Comparison of ENCODE assay signal across 11 cellular contexts in genomic region chr1:1260843-1261560, GRCh38. TPM values are rescaled to one million over a fixed set of nuclear protein-coding genes. Genes with fewer than 3 reads are reported as not detected.
DNase-seq lines count a peak whose midpoint lies in the region; ATAC-seq and TF ChIP-seq lines count a peak whose summit lies in the region.
"Had no signal": no experiment of that assay in that cellular context is flagged by ENCODE, and none has a peak within 500 bp of the region (broad histone marks: within the 10 kb centered on the region; RNA-seq: fewer than 3 reads in every experiment).

No MANE protein-coding gene starts in this region.

- no peak overlapping the region for H3K4me3 ChIP-seq in CD8-positive, alpha-beta T cell (ENCODE audit: low read depth, low read length)
- H3K4me3 ChIP-seq in HL-60 (replicated peaks; ENCODE audit: insufficient read depth, low read length) (no peak overlapping the region), right lobe of liver (no peak overlapping the region)
- H3K4me3 ChIP-seq: skin epidermis, suprapubic skin had no signal

- H3K36me3 Mint-ChIP-seq in CD8-positive, alpha-beta T cell, result peaks cover 72% of the 10 kb centered on the region
- no peaks in the 10 kb centered on the region for H3K36me3 Mint-ChIP-seq in activated naive CD8-positive, alpha-beta T cell
- peaks cover 37% of the 10 kb centered on the region for H3K36me3 Mint-ChIP-seq in mesothelial cell of epicardium

- no peaks in the 10 kb centered on the region for H3K9me3 ChIP-seq in CD8-positive, alpha-beta T cell (ENCODE audit: low read length)
- no peaks in the 10 kb centered on the region for H3K9me3 ChIP-seq in right lobe of liver
- H3K9me3 ChIP-seq: suprapubic skin had no signal

- CTCF ChIA-PET in CD8-positive, alpha-beta T cell (lab: Charles Lee), result interaction anchor here (1.5 kb wide), 1 partner anchor 139 kb away, joined by 8 read pairs; no protein-coding TSS in a partner anchor

- 69% methylated on average over 8 of the region's 16 CpGs for WGBS in right lobe of liver (ENCODE audit: insufficient coverage, low coverage, low lambda C conversion rate, missing lambda C conversion rate)

- TF ChIP-seq CTCF in CD8-positive, alpha-beta T cell (IDR thresholded peaks at IDR 0.05), result no peak
- TF ChIP-seq CTCF in HL-60 (IDR thresholded peaks at IDR 0.05; ENCODE audit: insufficient read depth, low read length), result no peak
- TF ChIP-seq CTCF in right lobe of liver (IDR thresholded peaks at IDR 0.05), result no peak
- no peak for TF ChIP-seq CTCF in mesothelial cell of epicardium (IDR thresholded peaks at IDR 0.05; ENCODE audit: unreplicated experiment)

- H3K27me3 ChIP-seq in CD8-positive, alpha-beta T cell (ENCODE audit: insufficient read depth, low read length), result no peaks in the 10 kb centered on the region
- H3K27me3 ChIP-seq in HL-60 (ENCODE audit: insufficient read depth, poor library complexity, severe bottlenecking) (no peaks in the 10 kb centered on the region), right lobe of liver (no peaks in the 10 kb centered on the region)
- H3K27me3 ChIP-seq: suprapubic skin had no signal

- TF ChIP-seq POLR2A in right lobe of liver (IDR thresholded peaks at IDR 0.05), result no peak

- H3K27ac Mint-ChIP-seq in CD8-positive, alpha-beta T cell, result peak overlapping the region; percentile 35
- peak overlapping the region; percentile 41 for H3K27ac Mint-ChIP-seq in activated naive CD8-positive, alpha-beta T cell
- H3K27ac Mint-ChIP-seq in mesothelial cell of epicardium, result no peak overlapping the region

- H3K4me3 Mint-ChIP-seq in CD8-positive, alpha-beta T cell, result peak overlapping the region; percentile 33
- no peak overlapping the region for H3K4me3 Mint-ChIP-seq in activated naive CD8-positive, alpha-beta T cell
- no peak overlapping the region for H3K4me3 Mint-ChIP-seq in mesothelial cell of epicardium

- no peak overlapping the region for H3K27ac ChIP-seq in CD8-positive, alpha-beta T cell (ENCODE audit: low read depth, low read length)
- H3K27ac ChIP-seq in HL-60 (replicated peaks) (peak overlapping the region; percentile 73), right lobe of liver (no peak overlapping the region)
- H3K27ac ChIP-seq: suprapubic skin had no signal

- H3K4me1 Mint-ChIP-seq in CD8-positive, alpha-beta T cell (ENCODE audit: low read depth), result peaks cover 27% of the 10 kb centered on the region
- H3K4me1 Mint-ChIP-seq in activated naive CD8-positive, alpha-beta T cell (ENCODE audit: low read depth), result peaks cover 17% of the 10 kb centered on the region
- H3K4me1 Mint-ChIP-seq in mesothelial cell of epicardium, result no peaks in the 10 kb centered on the region

- H3K4me1 ChIP-seq in CD8-positive, alpha-beta T cell (ENCODE audit: insufficient read depth, low read length), result peaks cover 5% of the 10 kb centered on the region
- no peaks in the 10 kb centered on the region for H3K4me1 ChIP-seq in right lobe of liver

- no peaks in the 10 kb centered on the region for H3K27me3 Mint-ChIP-seq in CD8-positive, alpha-beta T cell (ENCODE audit: low read depth)
- H3K27me3 Mint-ChIP-seq in activated naive CD8-positive, alpha-beta T cell, result no peaks in the 10 kb centered on the region
- H3K27me3 Mint-ChIP-seq in mesothelial cell of epicardium (ENCODE audit: low read depth), result no peaks in the 10 kb centered on the region

- H3K36me3 ChIP-seq in CD8-positive, alpha-beta T cell (ENCODE audit: insufficient read depth, low read length), result peaks cover 29% of the 10 kb centered on the region
- peaks cover 0 to 46% (median 11%) of the 10 kb centered on the region in 4 donors for H3K36me3 ChIP-seq in right lobe of liver

- peak; percentile 59 for ATAC-seq in CD8-positive, alpha-beta T cell
- ATAC-seq in right lobe of liver (peak; percentile 29 to 53 (median 50)), GM21528 (IDR thresholded peaks at IDR 0.05; ENCODE audit: low FRiP score, unreplicated experiment) (no peak)

- DNase-seq in CD8-positive, alpha-beta T cell, result no peak
- DNase-seq in HL-60 (ENCODE audit: low read depth in 1 of 2, low spot score in 1 of 2) (peak in 1 of 2 experiments; percentile 26), right lobe of liver (no peak), HT-29 (ENCODE audit: low spot score) (no peak), mesothelial cell of epicardium (ENCODE audit: low spot score in 2 of 2, unreplicated experiment in 2 of 2) (no peak)
- DNase-seq: activated CD8-positive, alpha-beta memory T cell treated with anti-CD3 and anti-CD28 coated beads, Interleukin-2, amount 50 U/mL, for 48 hours; left cardiac atrium had no signal

- POLR2A ChIA-PET in CD8-positive, alpha-beta T cell (lab: Charles Lee), result interaction anchor here (1.2 kb wide), 1 partner anchor 12 kb away, joined by 9 read pairs; the partner anchor contains the start of gene UBE2J2

- intact Hi-C loops in CD8-positive, alpha-beta T cell (cut with DNase I, micrococcal nuclease), result no loop called here
- intact Hi-C loops in right lobe of liver (cut with DNase I), result loop anchor here in 1 of 2 donors (10.0 kb wide), 1 partner anchor 136 kb away; no protein-coding TSS in a partner anchor

- H3K9me3 Mint-ChIP-seq in CD8-positive, alpha-beta T cell, result no peaks in the 10 kb centered on the region
- no peaks in the 10 kb centered on the region for H3K9me3 Mint-ChIP-seq in activated naive CD8-positive, alpha-beta T cell (ENCODE audit: low read depth)
- no peaks in the 10 kb centered on the region for H3K9me3 Mint-ChIP-seq in mesothelial cell of epicardium

RNA-seq across cellular contexts. Expression of gene UBE2J2, which starts 12.7 kb away (rescaled TPM):
- total RNA-seq in CD8-positive, alpha-beta T cell, result 10 to 100 TPM; 46.4 to 50.7 TPM
- total RNA-seq in right lobe of liver, result 10 to 100 TPM; 25.5 to 30.6 (median 26.9) TPM
- total RNA-seq in HT-29 (2014; rRNA removed; shearing (Covaris generic)), result 93.1 and 94.4 TPM in 2 replicates
- total RNA-seq in mesothelial cell of epicardium, result 67.3 to 76.6 TPM (median 75.7 TPM) in 3 replicates

RNA-seq across cellular contexts. Expression of gene C1QTNF12, which starts 14.5 kb away (rescaled TPM):
- total RNA-seq in CD8-positive, alpha-beta T cell, result 1 to 10 TPM; 3.2 to 5.1 TPM
- total RNA-seq in right lobe of liver (1 to 10 TPM in 4 of 6 experiments, under 1 TPM in 1, not detected in 1; 0.40 to 4.0 (median 1.1) TPM), mesothelial cell of epicardium (10.2 to 12.2 TPM (median 10.4 TPM) in 3 replicates)
- 4.1 and 6.0 TPM in 2 replicates for total RNA-seq in HT-29 (2014; rRNA removed; shearing (Covaris generic))

RNA-seq across cellular contexts. Expression of gene SCNN1D, which starts 19.2 kb away (rescaled TPM):
- total RNA-seq in CD8-positive, alpha-beta T cell, result 10 to 100 TPM; 11.4 to 13.9 TPM
- total RNA-seq in right lobe of liver (1 to 10 TPM; 1.7 to 6.2 (median 3.4) TPM), mesothelial cell of epicardium (16.0 to 17.5 TPM (median 16.8 TPM) in 3 replicates)
- total RNA-seq in HT-29 (2014; rRNA removed; shearing (Covaris generic)), result 0.48 and 0.50 TPM in 2 replicates

RNA-seq across cellular contexts. Expression of gene B3GALT6, which starts 29.0 kb away (rescaled TPM):
- 1 to 10 TPM; 5.5 to 5.6 TPM for total RNA-seq in CD8-positive, alpha-beta T cell
- 10 to 100 TPM in 2 of 6 experiments, 1 to 10 TPM in 4; 6.3 to 14.3 (median 7.8) TPM for total RNA-seq in right lobe of liver
- 84.2 and 87.7 TPM in 2 replicates for total RNA-seq in HT-29 (2014; rRNA removed; shearing (Covaris generic))
- total RNA-seq in mesothelial cell of epicardium, result 32.1 to 34.1 TPM (median 33.4 TPM) in 3 replicates

RNA-seq across cellular contexts. Expression of gene SDF4, which starts 29.2 kb away (rescaled TPM):
- 10 to 100 TPM; 66.6 to 70.3 TPM for total RNA-seq in CD8-positive, alpha-beta T cell
- total RNA-seq in right lobe of liver (100 to 1,000 TPM; 112 to 148 (median 142) TPM), mesothelial cell of epicardium (103 to 110 TPM (median 108 TPM) in 3 replicates)
- 163 and 188 TPM in 2 replicates for total RNA-seq in HT-29 (2014; rRNA removed; shearing (Covaris generic))
